Comparison of ENCODE assay signal across 8 cellular contexts in the genomic region with DNA sequence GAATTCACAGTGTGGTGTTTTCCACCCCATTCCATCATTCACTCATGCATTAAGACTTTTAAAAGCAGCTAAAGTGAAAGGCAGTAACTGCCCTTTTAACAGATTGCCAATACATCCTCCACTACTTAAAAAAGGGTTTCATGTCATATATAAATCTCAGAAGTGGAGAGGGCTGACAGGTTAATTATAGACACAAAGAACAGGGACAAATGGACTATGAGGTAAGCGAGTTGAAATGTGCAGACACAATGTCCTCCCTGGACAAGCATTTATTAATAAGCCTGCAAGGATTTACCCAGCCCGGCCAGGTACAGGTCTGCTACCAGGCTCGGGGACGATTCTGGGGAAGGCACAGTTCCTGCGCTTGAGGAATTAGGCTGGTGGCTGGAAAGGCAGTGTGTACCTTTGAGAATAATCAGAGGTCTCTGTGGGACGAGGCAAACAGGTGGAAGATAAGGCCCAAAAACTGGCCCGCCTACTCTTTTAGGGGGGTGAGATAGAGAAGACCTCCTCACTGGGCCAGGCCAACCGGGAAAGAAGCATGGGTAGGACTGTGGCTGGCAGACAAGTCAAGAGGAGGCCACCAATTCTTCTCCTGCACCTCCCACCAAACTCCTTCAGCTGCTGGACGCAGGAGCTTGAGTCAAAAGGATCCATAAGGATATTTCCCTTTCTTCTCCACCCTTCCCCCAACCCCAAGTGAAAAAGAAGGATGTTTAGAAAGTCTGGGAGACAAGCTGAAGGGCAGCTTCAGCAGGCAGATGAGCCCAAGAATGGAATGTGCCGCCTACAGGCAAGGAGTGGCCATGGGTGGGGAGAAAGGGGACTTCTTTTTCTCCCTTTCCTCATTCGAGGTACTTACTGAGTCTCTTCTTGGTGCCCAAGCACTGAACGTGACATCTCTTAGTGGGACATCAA. TPM values are rescaled to one million over a fixed set of nuclear protein-coding genes. Genes with fewer than 3 reads are reported as not detected.
DNase-seq lines count a peak whose midpoint lies in the region.

No MANE protein-coding gene starts in this region.

- H3K4me3 ChIP-seq in Karpas-422 (ENCODE audit: low read length) (no peak overlapping the region), iPS-18c (ENCODE audit: insufficient read depth, low read depth, low read length) (peak overlapping the region; percentile 90), stomach smooth muscle (ENCODE audit: low read length in 2 of 2) (peak overlapping the region; percentile 3 to 81)

- no peak overlapping the region for H3K9ac ChIP-seq in Karpas-422 (ENCODE audit: low read length)
- peak overlapping the region in 1 of 2 donors; percentile 60 for H3K9ac ChIP-seq in stomach smooth muscle (ENCODE audit: low read length in 2 of 2)

- H2AFZ ChIP-seq in Karpas-422 (ENCODE audit: low read length) = no peak overlapping the region

- H3K4me1 ChIP-seq in Karpas-422 (ENCODE audit: low read length) (peaks cover 15% of the 10 kb centered on the region), stomach smooth muscle (ENCODE audit: control insufficient read depth, insufficient read depth, low read length) (peaks cover 9% of the 10 kb centered on the region)

- H3K9me3 ChIP-seq in Karpas-422 (ENCODE audit: low read length) (no peaks in the 10 kb centered on the region), iPS-18c (ENCODE audit: control insufficient read depth, insufficient read depth, low read length) (no peaks in the 10 kb centered on the region), stomach smooth muscle (ENCODE audit: control insufficient read depth in 2 of 2, low read length in 2 of 2) (no peaks in the 10 kb centered on the region)

- H3K36me3 ChIP-seq in Karpas-422 (ENCODE audit: insufficient read depth, low read length) = no peaks in the 10 kb centered on the region
- H3K36me3 ChIP-seq in stomach smooth muscle (ENCODE audit: control insufficient read depth in 2 of 2, insufficient read depth in 2 of 2, low read length in 2 of 2) = no peaks in the 10 kb centered on the region

- H3K4me1 Mint-ChIP-seq in activated naive CD8-positive, alpha-beta T cell treated with anti-CD3 and anti-CD28 coated beads for 36 hours = peaks cover 2% of the 10 kb centered on the region

- H4K20me1 ChIP-seq in Karpas-422 (ENCODE audit: insufficient read depth, low read depth, low read length) = no peaks in the 10 kb centered on the region

- H3K36me3 Mint-ChIP-seq in activated naive CD8-positive, alpha-beta T cell treated with anti-CD3 and anti-CD28 coated beads for 36 hours = no peaks in the 10 kb centered on the region

- H3K27ac ChIP-seq in Karpas-422 (ENCODE audit: low read length) = no peak overlapping the region
- no peak overlapping the region for H3K27ac ChIP-seq in stomach smooth muscle (ENCODE audit: low read length)

- H3K4me2 ChIP-seq in Karpas-422 (ENCODE audit: low read depth, low read length, poor library complexity, severe bottlenecking) = no peak overlapping the region

- no peak overlapping the region for H3K27ac Mint-ChIP-seq in activated naive CD8-positive, alpha-beta T cell treated with anti-CD3 and anti-CD28 coated beads for 36 hours

- H3K9me2 ChIP-seq in Karpas-422 (replicated peaks; ENCODE audit: insufficient read depth, low read length) = no peaks in the 10 kb centered on the region

- no peaks in the 10 kb centered on the region for H3K9me3 Mint-ChIP-seq in activated naive CD8-positive, alpha-beta T cell treated with anti-CD3 and anti-CD28 coated beads for 36 hours

- intact Hi-C loops in posterior cingulate gyrus (cut with DNase I) = no loop called here

- H3K27me3 ChIP-seq in Karpas-422 (ENCODE audit: low read length) (no peaks in the 10 kb centered on the region), stomach smooth muscle (ENCODE audit: control insufficient read depth in 1 of 2, insufficient read depth in 2 of 2, low read length in 2 of 2) (peaks cover 12 to 29% of the 10 kb centered on the region in 2 donors)

- peaks cover 71% of the 10 kb centered on the region for H3K27me3 Mint-ChIP-seq in activated naive CD8-positive, alpha-beta T cell treated with anti-CD3 and anti-CD28 coated beads for 36 hours

- DNase-seq in DMS153 (lab: John Stamatoyannopoulos, UW) (peak; percentile 91), Karpas-422 (peak; percentile 40), posterior cingulate gyrus (no peak), D341Med (ENCODE audit: low spot score) (no peak)
- DNase-seq in activated naive CD8-positive, alpha-beta T cell treated with anti-CD3 and anti-CD28 coated beads for 36 hours = no peak
- no peak for DNase-seq in activated CD4-positive, alpha-beta T cell treated with anti-CD3 and anti-CD28 coated beads for 1 hour

- no peaks in the 10 kb centered on the region for H3K79me2 ChIP-seq in Karpas-422 (ENCODE audit: low read length)

- H3K4me3 Mint-ChIP-seq in activated naive CD8-positive, alpha-beta T cell treated with anti-CD3 and anti-CD28 coated beads for 36 hours = peak overlapping the region; percentile 61

RNA-seq across cellular contexts. Expression of gene PDLIM1, which starts 1.5 kb away (rescaled TPM):
- 0.22 and 0.54 TPM in 2 replicates for total RNA-seq in Karpas-422 (2014; rRNA removed; shearing (Covaris generic); ENCODE audit: low replicate concordance)
- total RNA-seq in activated naive CD8-positive, alpha-beta T cell treated with anti-CD3 and anti-CD28 coated beads for 36 hours = 1 to 10 TPM in 1 of 2 experiments, under 1 TPM in 1; 0.70 to 1.6 TPM

Comparison
In these comparisons a context has a peak if more than half of its experiments do, and no peak if none do; other contexts are left out.
1. DNase-seq: peak in DMS153 (single experiment) and Karpas-422 (single experiment); none in activated naive CD8-positive, alpha-beta T cell treated with anti-CD3 and anti-CD28 coated beads for 36 hours (single experiment), posterior cingulate gyrus (0 of 10), D341Med (single experiment) and activated CD4-positive, alpha-beta T cell treated with anti-CD3 and anti-CD28 coated beads for 1 hour (single experiment).